Comparison of ENCODE assay signal across 8 cellular contexts in the genomic region with DNA sequence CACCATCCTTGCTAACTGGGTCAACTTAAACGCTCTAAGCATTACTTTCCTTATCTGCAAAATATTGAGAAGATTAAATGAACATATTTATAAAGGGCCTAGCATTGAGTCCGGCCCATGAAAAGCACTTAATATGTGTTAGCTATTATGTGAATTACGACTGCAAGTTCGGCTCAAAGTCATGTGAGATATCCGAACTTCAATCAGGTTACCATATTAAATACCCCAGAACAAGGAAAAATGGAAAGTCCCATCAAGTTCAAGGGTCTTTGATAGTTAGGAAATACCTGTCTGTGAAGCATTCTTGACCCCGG. TPM values are rescaled to one million over a fixed set of nuclear protein-coding genes. Genes with fewer than 3 reads are reported as not detected.
DNase-seq lines count a peak whose midpoint lies in the region; ATAC-seq and TF ChIP-seq lines count a peak whose summit lies in the region.

No MANE protein-coding gene starts in this region.

- H3K27me3 ChIP-seq in endocrine pancreas (ENCODE audit: control insufficient read depth, insufficient read depth, low read length) = no peaks in the 10 kb centered on the region
- H3K27me3 ChIP-seq in psoas muscle (ENCODE audit: insufficient read depth in 3 of 3, low read length in 2 of 3) = peaks cover 0 to 15% (median 0%) of the 10 kb centered on the region in 3 donors

- H3K9me3 ChIP-seq in endocrine pancreas (ENCODE audit: control insufficient read depth, low read length) = no peaks in the 10 kb centered on the region
- H3K9me3 ChIP-seq in psoas muscle = no peaks in the 10 kb centered on the region

- no peak for DNase-seq in Jurkat, Clone E6-1 (ENCODE audit: low read depth, low spot score)
- no peak for DNase-seq in psoas muscle
- no peak for DNase-seq in HuH-7.5 (ENCODE audit: low spot score)
- no peak for DNase-seq in dedifferentiated amniotic fluid mesenchymal stem cell (ENCODE audit: extremely low spot score)
- no peak for DNase-seq in sciatic nerve (ENCODE audit: low spot score)

- intact Hi-C loops in psoas muscle (cut with DNase I) (loop anchor here (5.0 kb wide), 2 partner anchors 50 to 65 kb away; partner anchors contain the start of gene CALM1 (in 1 of the 2)), sciatic nerve (cut with DNase I) (no loop called here)

- H3K36me3 ChIP-seq in endocrine pancreas (ENCODE audit: control insufficient read depth, insufficient read depth, low read length) = no peaks in the 10 kb centered on the region
- no peaks in the 10 kb centered on the region for H3K36me3 ChIP-seq in psoas muscle (ENCODE audit: insufficient read depth in 1 of 2, low read depth in 1 of 2)

- H3K9ac ChIP-seq in endocrine pancreas (ENCODE audit: control insufficient read depth, insufficient read depth, low read length) = no peak overlapping the region

- peak overlapping the region; percentile 88 for H3K27ac ChIP-seq in psoas muscle

- TF ChIP-seq CTCF in psoas muscle (IDR thresholded peaks at IDR 0.05) = no peak

- H3K4me3 ChIP-seq in Jurkat, Clone E6-1 (ENCODE audit: low read length) = peak overlapping the region; percentile 86
- peak overlapping the region; percentile 75 for H3K4me3 ChIP-seq in endocrine pancreas (ENCODE audit: control insufficient read depth, insufficient read depth, low read length)
- peak overlapping the region; percentile 76 for H3K4me3 ChIP-seq in psoas muscle

- ATAC-seq in GM18870 (IDR thresholded peaks at IDR 0.05; ENCODE audit: unreplicated experiment) = peak; percentile 5
- no peak for ATAC-seq in psoas muscle
- ATAC-seq in sciatic nerve = no peak
- ATAC-seq in HG02840 (IDR thresholded peaks at IDR 0.05; ENCODE audit: low FRiP score, unreplicated experiment) = no peak

- peaks cover 5% of the 10 kb centered on the region for H3K4me1 ChIP-seq in endocrine pancreas (ENCODE audit: control insufficient read depth, insufficient read depth, low read length)
- H3K4me1 ChIP-seq in psoas muscle = peaks cover 12% of the 10 kb centered on the region

- WGBS in psoas muscle, 3 donors = 36 to 44% (median 39%) methylated on average over 6 of the region's 6 CpGs

RNA-seq across cellular contexts. Expression of gene NRDE2, which starts 0.5 kb away (rescaled TPM):
- 20.1 TPM for polyA plus RNA-seq in Jurkat, Clone E6-1 (2012; ENCODE audit: insufficient read depth, insufficient read length)
- total RNA-seq in psoas muscle = 10 to 100 TPM; 11.0 to 21.8 (median 12.8) TPM
- polyA plus RNA-seq in psoas muscle = 1 to 10 TPM; 5.8 to 8.7 (median 6.4) TPM
- 32.1 TPM for total RNA-seq in sciatic nerve
